Comparison of ENCODE assay signal across 23 cellular contexts in the genomic region with DNA sequence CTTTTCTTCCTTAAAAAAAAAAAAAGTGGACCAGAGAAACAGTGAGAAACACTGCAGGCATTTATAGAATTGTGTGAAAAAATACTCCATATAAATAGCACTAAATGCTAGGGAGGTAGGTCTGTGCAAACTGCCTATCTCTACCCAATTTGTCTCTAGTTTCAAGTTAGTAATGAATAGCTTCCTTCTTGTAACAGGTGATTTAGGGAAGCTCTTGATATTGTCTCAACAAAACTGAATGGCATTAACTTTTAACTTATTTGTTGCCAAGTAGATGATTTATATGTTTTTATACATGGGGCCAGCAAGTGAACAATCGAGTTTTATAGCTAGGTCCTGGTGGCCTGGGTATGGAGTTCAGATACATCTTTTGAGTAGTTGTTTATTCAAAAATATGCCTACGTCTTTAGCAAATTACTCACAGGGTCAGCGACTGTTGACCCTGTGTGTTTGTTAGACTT.
DNase-seq lines count a peak whose midpoint lies in the region; ATAC-seq lines count a peak whose summit lies in the region.
"Had no signal": no experiment of that assay in that cellular context is flagged by ENCODE, and none has a peak within 500 bp of the region (broad histone marks: within the 10 kb centered on the region; RNA-seq: fewer than 3 reads in every experiment).

No MANE protein-coding gene starts in this region.

- DNase-seq in NCI-H1105 (lab: John Stamatoyannopoulos, UW) (peak; percentile 11), NCI-H1436 (lab: John Stamatoyannopoulos, UW) (no peak), AG08395 (ENCODE audit: low spot score) (no peak), NCI-H1930 (lab: John Stamatoyannopoulos, UW) (no peak)
- DNase-seq: activated CD4-positive, alpha-beta T cell treated with anti-CD3 and anti-CD28 coated beads, Interleukin-2, amount 10 ng/mL, durations not matched to agents 7 days and 5 days; activated naive CD4-positive, alpha-beta T cell treated with Interleukin-2 at 50 U/mL for 16 hours; activated T-cell treated with anti-CD3 and anti-CD28 coated beads for 4 hours; aorta; CD8-positive, alpha-beta memory T cell; DMS79 treated with DMSO at 0.1 percent for 48 hours; GOT3; heart right ventricle; NCI-H1092 treated with DMSO at 0.1 percent for 48 hours; NK-92 treated with Interleukin-12 subunit alpha and Interleukin-12 subunit beta, amount 100 ng/mL, for 24 hours; ovary; sigmoid colon; stimulated activated CD4-positive, alpha-beta T cell treated with anti-CD3 and anti-CD28 coated beads, Interleukin-1b, Interleukin-23, amount 100 ng/mL, for 48 hours; SW 1271 had no signal

- peak overlapping the region; percentile 2 for H3K9ac ChIP-seq in iPS-18a (ENCODE audit: low read length)

- H3K4me1 ChIP-seq in iPS-18a (ENCODE audit: control insufficient read depth, low read depth, low read length) = peaks cover 12% of the 10 kb centered on the region

- no peaks in the 10 kb centered on the region for H3K36me3 ChIP-seq in iPS-18a (ENCODE audit: control insufficient read depth, low read depth, low read length)
- H3K36me3 ChIP-seq: ovary, sigmoid colon, vagina had no signal

- H3K9me3 ChIP-seq in iPS-18a (ENCODE audit: control insufficient read depth, low read depth, low read length) = no peaks in the 10 kb centered on the region
- H3K9me3 ChIP-seq: heart right ventricle, ovary, sigmoid colon, vagina had no signal

- no peak overlapping the region for H3K27ac ChIP-seq in iPS-18a (ENCODE audit: low read length)
- H3K27ac ChIP-seq: ovary, sigmoid colon, vagina had no signal

- no peak overlapping the region for H3K4me3 ChIP-seq in iPS-18a (ENCODE audit: low read length)
- H3K4me3 ChIP-seq: heart right ventricle, ovary, sigmoid colon, vagina had no signal

- H3K27me3 ChIP-seq in iPS-18a (ENCODE audit: control insufficient read depth, insufficient read depth, low read length) = no peaks in the 10 kb centered on the region
- H3K27me3 ChIP-seq: heart right ventricle, ovary, sigmoid colon, vagina had no signal

- ATAC-seq in GM18519 (IDR thresholded peaks at IDR 0.05; ENCODE audit: low FRiP score, unreplicated experiment) (peak; percentile 22), GM21619 (IDR thresholded peaks at IDR 0.05; ENCODE audit: unreplicated experiment) (peak; percentile 17), HG03439 (IDR thresholded peaks at IDR 0.05; ENCODE audit: unreplicated experiment) (no peak)
